In genomic region chrX:15906544-15906943, GRCh38 we compare ENCODE assay signal across 21 cellular contexts.
"Had no signal": no experiment of that assay in that cellular context is flagged by ENCODE, and none has a peak within 500 bp of the region (broad histone marks: within the 10 kb centered on the region; RNA-seq: fewer than 3 reads in every experiment).

No MANE protein-coding gene starts in this region.

- H3K9me3 ChIP-seq: tibial artery had no signal

- DNase-seq: activated CD4-positive, alpha-beta memory T cell treated with anti-CD3 and anti-CD28 coated beads, Interleukin-2, amount 10 ng/mL, durations not matched to agents 7 days and 5 days; activated CD4-positive, alpha-beta T cell treated with anti-CD3 and anti-CD28 coated beads, Interleukin-2, amount 10 ng/mL, durations not matched to agents 24 days and 14 days; activated gamma-delta T cell; anterior cingulate cortex; left colon; naive thymus-derived CD8-positive, alpha-beta T cell; retina; stimulated activated CD4-positive, alpha-beta T cell treated with anti-CD3 and anti-CD28 coated beads, Interleukin-12 subunit alpha, Interleukin-12 subunit beta, amount 100 ng/mL, for 4 hours; stimulated activated CD4-positive, alpha-beta T cell treated with anti-CD3 and anti-CD28 coated beads, Interleukin-4, amount 100 ng/mL, for 4 hours; stimulated activated naive CD8-positive, alpha-beta T cell treated with anti-CD3 and anti-CD28 coated beads, Interleukin-15, amount 100 ng/mL, for 72 hours; tibial artery had no signal

- H3K27me3 ChIP-seq: tibial artery had no signal

- ATAC-seq: activated CD4-positive, CD25-positive, alpha-beta regulatory T cell treated with anti-CD3 and anti-CD28 coated beads, Interleukin-2, amount 50 U/mL, for 24 hours; left colon; naive thymus-derived CD8-positive, alpha-beta T cell; stimulated activated naive CD8-positive, alpha-beta T cell treated with anti-CD3 and anti-CD28 coated beads, Interleukin-15, amount 100 ng/mL, for 72 hours had no signal

- H3K36me3 Mint-ChIP-seq: activated naive CD4-positive, alpha-beta T cell treated with anti-CD3 and anti-CD28 coated beads, Interleukin-2, amount 50 U/mL, for 24 hours; mesothelial cell of epicardium had no signal

- H3K4me3 Mint-ChIP-seq: activated CD4-positive, alpha-beta memory T cell treated with anti-CD3 and anti-CD28 coated beads, Interleukin-2, amount 10 ng/mL, durations not matched to agents 7 days and 5 days; activated CD4-positive, alpha-beta T cell treated with anti-CD3 and anti-CD28 coated beads, Interleukin-2, amount 10 ng/mL, durations not matched to agents 24 days and 14 days; activated naive CD4-positive, alpha-beta T cell treated with anti-CD3 and anti-CD28 coated beads, Interleukin-2, amount 50 U/mL, for 24 hours; activated T-helper 1 cell treated with anti-CD3 and anti-CD28 coated beads, Interleukin-12 subunit alpha, Interleukin-12 subunit beta, Interleukin-2, Interleukin-4 antibody, amounts not matched to agents 30 ng/mL and 10 ng/mL and 1 ng/mL, durations not matched to agents 14 hours and 24 hours and 36 hours; central memory CD8-positive, alpha-beta T cell; mesothelial cell of epicardium; naive thymus-derived CD8-positive, alpha-beta T cell; stimulated activated naive CD8-positive, alpha-beta T cell treated with anti-CD3 and anti-CD28 coated beads, Interleukin-15, amount 100 ng/mL, for 72 hours had no signal

- H3K27ac Mint-ChIP-seq: activated CD4-positive, alpha-beta memory T cell treated with anti-CD3 and anti-CD28 coated beads, Interleukin-2, amount 10 ng/mL, durations not matched to agents 7 days and 5 days; activated CD4-positive, alpha-beta T cell treated with anti-CD3 and anti-CD28 coated beads, Interleukin-2, amount 10 ng/mL, durations not matched to agents 24 days and 14 days; activated naive CD4-positive, alpha-beta T cell treated with anti-CD3 and anti-CD28 coated beads, Interleukin-2, amount 50 U/mL, for 24 hours; activated T-helper 1 cell treated with anti-CD3 and anti-CD28 coated beads, Interleukin-12 subunit alpha, Interleukin-12 subunit beta, Interleukin-2, Interleukin-4 antibody, amounts not matched to agents 30 ng/mL and 10 ng/mL and 1 ng/mL, durations not matched to agents 14 hours and 24 hours and 36 hours; mesothelial cell of epicardium; naive thymus-derived CD8-positive, alpha-beta T cell; progenitor cell of endocrine pancreas; stimulated activated naive CD8-positive, alpha-beta T cell treated with anti-CD3 and anti-CD28 coated beads, Interleukin-15, amount 100 ng/mL, for 72 hours had no signal

- H3K4me1 Mint-ChIP-seq: activated CD4-positive, alpha-beta memory T cell treated with anti-CD3 and anti-CD28 coated beads, Interleukin-2, amount 10 ng/mL, durations not matched to agents 7 days and 5 days; activated CD4-positive, alpha-beta T cell treated with anti-CD3 and anti-CD28 coated beads, Interleukin-2, amount 10 ng/mL, durations not matched to agents 24 days and 14 days; activated naive CD4-positive, alpha-beta T cell treated with anti-CD3 and anti-CD28 coated beads, Interleukin-2, amount 50 U/mL, for 24 hours; central memory CD8-positive, alpha-beta T cell; mesothelial cell of epicardium; stimulated activated naive CD8-positive, alpha-beta T cell treated with anti-CD3 and anti-CD28 coated beads, Interleukin-15, amount 100 ng/mL, for 72 hours had no signal

- H3K36me3 ChIP-seq: tibial artery had no signal

- H3K27me3 Mint-ChIP-seq: activated CD4-positive, alpha-beta memory T cell treated with anti-CD3 and anti-CD28 coated beads, Interleukin-2, amount 10 ng/mL, durations not matched to agents 7 days and 5 days; activated naive CD4-positive, alpha-beta T cell treated with anti-CD3 and anti-CD28 coated beads, Interleukin-2, amount 50 U/mL, for 24 hours; central memory CD8-positive, alpha-beta T cell; progenitor cell of endocrine pancreas; stimulated activated naive CD8-positive, alpha-beta T cell treated with anti-CD3 and anti-CD28 coated beads, Interleukin-15, amount 100 ng/mL, for 72 hours had no signal

- H3K27ac ChIP-seq: coronary artery, epithelial cell of prostate, tibial artery had no signal

- H3K9me3 Mint-ChIP-seq: activated CD4-positive, alpha-beta memory T cell treated with anti-CD3 and anti-CD28 coated beads, Interleukin-2, amount 10 ng/mL, durations not matched to agents 7 days and 5 days; activated CD4-positive, alpha-beta T cell treated with anti-CD3 and anti-CD28 coated beads, Interleukin-2, amount 10 ng/mL, durations not matched to agents 24 days and 14 days; activated naive CD4-positive, alpha-beta T cell treated with anti-CD3 and anti-CD28 coated beads, Interleukin-2, amount 50 U/mL, for 24 hours; activated T-helper 1 cell treated with anti-CD3 and anti-CD28 coated beads, Interleukin-12 subunit alpha, Interleukin-12 subunit beta, Interleukin-2, Interleukin-4 antibody, amounts not matched to agents 30 ng/mL and 10 ng/mL and 1 ng/mL, durations not matched to agents 14 hours and 24 hours and 36 hours had no signal

- H3K4me3 ChIP-seq: coronary artery, lung, tibial artery had no signal

- H3K4me1 ChIP-seq: tibial artery had no signal

- FAIRE-seq: keratinocyte had no signal
